8 cellular contexts compared by ENCODE assay signal in the genomic region with DNA sequence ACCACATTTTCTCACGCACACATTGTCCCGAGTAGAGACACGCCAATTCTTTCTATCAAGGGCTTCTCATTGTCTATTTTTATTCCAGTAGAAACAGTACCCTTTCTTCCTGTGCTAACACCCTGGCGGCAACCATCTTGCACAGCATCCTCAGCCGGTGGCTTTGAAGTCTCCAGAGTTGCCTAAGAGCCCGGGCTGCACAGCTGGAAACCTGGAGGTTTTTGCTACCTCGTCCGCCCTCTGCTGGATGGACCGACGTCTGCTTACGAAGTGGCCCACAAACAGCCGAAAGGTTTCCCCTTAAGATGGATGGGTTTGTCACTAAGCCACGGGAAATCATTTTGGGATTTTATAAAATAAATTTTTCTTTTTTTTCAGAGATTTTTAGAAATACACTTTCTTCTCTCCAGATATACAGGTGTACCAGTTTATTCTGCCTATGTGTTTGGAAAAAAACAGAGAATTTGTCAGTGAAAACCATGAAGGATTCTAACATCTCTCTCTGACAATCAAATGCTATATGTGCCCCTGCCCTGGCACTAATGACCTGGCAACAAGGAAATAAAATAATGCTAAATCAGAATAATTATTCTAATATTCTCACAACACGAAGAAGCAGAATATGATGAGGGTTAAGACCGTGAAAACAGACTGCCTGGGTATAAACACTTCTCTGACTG.
DNase-seq lines count a peak whose midpoint lies in the region; ATAC-seq and TF ChIP-seq lines count a peak whose summit lies in the region.

No MANE protein-coding gene starts in this region.

- no peaks in the 10 kb centered on the region for H3K9me3 Mint-ChIP-seq in activated CD4-positive, alpha-beta T cell treated with anti-CD3 and anti-CD28 coated beads, Interleukin-2, amount 10 ng/mL, durations not matched to agents 24 days and 14 days

- no peaks in the 10 kb centered on the region for H3K36me3 Mint-ChIP-seq in activated CD4-positive, alpha-beta T cell treated with anti-CD3 and anti-CD28 coated beads, Interleukin-2, amount 10 ng/mL, durations not matched to agents 24 days and 14 days (ENCODE audit: low read depth)

- no peak for TF ChIP-seq POLR2A in lower leg skin (IDR thresholded peaks at IDR 0.05)

- peak; percentile 85 for ATAC-seq in GM19035 (IDR thresholded peaks at IDR 0.05; ENCODE audit: unreplicated experiment)
- peak; percentile 91 for ATAC-seq in HG03354 (IDR thresholded peaks at IDR 0.05; ENCODE audit: poor library complexity, severe bottlenecking, unreplicated experiment)

- no peak for TF ChIP-seq CTCF in lower leg skin (IDR thresholded peaks at IDR 0.05)

- WGBS in lower leg skin, 2 donors, result 18 to 38% methylated on average over 15 of the region's 15 CpGs

- no peak overlapping the region for H3K4me3 ChIP-seq in lower leg skin (ENCODE audit: low read depth, poor library complexity, severe bottlenecking)

- DNase-seq in AG20443 (ENCODE audit: low spot score) (peak; percentile 92), NCI-H526 (lab: John Stamatoyannopoulos, UW) (peak; percentile 77 to 92), dermis blood vessel endothelial cell (peak; percentile 85), lower leg skin (ENCODE audit: low spot score in 2 of 2) (peak; percentile 79 to 94)
- DNase-seq in activated CD4-positive, alpha-beta T cell treated with anti-CD3 and anti-CD28 coated beads, Interleukin-2, amount 10 ng/mL, durations not matched to agents 24 days and 14 days, result peak; percentile 88
- DNase-seq in stimulated activated CD8-positive, alpha-beta memory T cell treated with anti-CD3 and anti-CD28 coated beads, Interleukin-12 subunit alpha, Interleukin-12 subunit beta, amount 100 ng/mL, for 1 hour (ENCODE audit: low read depth), result peak; percentile 26

- peaks cover 2% of the 10 kb centered on the region for H3K4me1 Mint-ChIP-seq in activated CD4-positive, alpha-beta T cell treated with anti-CD3 and anti-CD28 coated beads, Interleukin-2, amount 10 ng/mL, durations not matched to agents 24 days and 14 days

- intact Hi-C loops in activated CD4-positive, alpha-beta T cell treated with anti-CD3 and anti-CD28 coated beads, Interleukin-2, amount 10 ng/mL, durations not matched to agents 24 days and 14 days (cut with micrococcal nuclease), result loop anchor here (2.0 kb wide), 1 partner anchor 927 kb away; no protein-coding TSS in a partner anchor
- intact Hi-C loops in lower leg skin (cut with DNase I; ENCODE audit: low total_unique reads), result loop anchor here (10.0 kb wide), 1 partner anchor 919 kb away; no protein-coding TSS in a partner anchor

- H3K4me3 Mint-ChIP-seq in activated CD4-positive, alpha-beta T cell treated with anti-CD3 and anti-CD28 coated beads, Interleukin-2, amount 10 ng/mL, durations not matched to agents 24 days and 14 days, result no peak overlapping the region

- no peak overlapping the region for H3K27ac Mint-ChIP-seq in activated CD4-positive, alpha-beta T cell treated with anti-CD3 and anti-CD28 coated beads, Interleukin-2, amount 10 ng/mL, durations not matched to agents 24 days and 14 days

- H3K27me3 Mint-ChIP-seq in activated CD4-positive, alpha-beta T cell treated with anti-CD3 and anti-CD28 coated beads, Interleukin-2, amount 10 ng/mL, durations not matched to agents 24 days and 14 days, result peaks cover 12% of the 10 kb centered on the region

Comparison
In these comparisons a context has a peak if more than half of its experiments do, and no peak if none do; other contexts are left out.
1. DNase-seq: peak in every context shown above with its lines; median percentile 92 in AG20443; 88 in activated CD4-positive, alpha-beta T cell treated with anti-CD3 and anti-CD28 coated beads, Interleukin-2, amount 10 ng/mL, durations not matched to agents 24 days and 14 days; 86 in lower leg skin; 85 in dermis blood vessel endothelial cell; 84 in NCI-H526; 26 in stimulated activated CD8-positive, alpha-beta memory T cell treated with anti-CD3 and anti-CD28 coated beads, Interleukin-12 subunit alpha, Interleukin-12 subunit beta, amount 100 ng/mL, for 1 hour.